In genomic region chr16:24668481-24669001, GRCh38 we compare ENCODE assay signal across 9 cellular contexts.
DNase-seq lines count a peak whose midpoint lies in the region; ATAC-seq lines count a peak whose summit lies in the region.
"Had no signal": no experiment of that assay in that cellular context is flagged by ENCODE, and none has a peak within 500 bp of the region (broad histone marks: within the 10 kb centered on the region; RNA-seq: fewer than 3 reads in every experiment).

No MANE protein-coding gene starts in this region.

- peaks cover 8 to 10% of the 10 kb centered on the region in 2 donors for H3K4me1 ChIP-seq in neuronal stem cell (ENCODE audit: control insufficient read depth in 2 of 2, insufficient read depth in 1 of 2, low read depth in 1 of 2, low read length in 2 of 2)
- H3K4me1 ChIP-seq: neural progenitor cell had no signal

- peaks cover 19% of the 10 kb centered on the region for H3K4me1 Mint-ChIP-seq in activated naive CD4-positive, alpha-beta T cell treated with anti-CD3 and anti-CD28 coated beads, Interleukin-2, amount 50 U/mL, for 24 hours

- no peak overlapping the region for H2BK12ac ChIP-seq in neuronal stem cell (ENCODE audit: low read length)

- no peaks in the 10 kb centered on the region for H3K9me3 ChIP-seq in neuronal stem cell (replicated peaks in 1 of 2; ENCODE audit: control insufficient read depth in 2 of 2, insufficient read depth in 1 of 2, low read depth in 1 of 2, low read length in 2 of 2)

- no peaks in the 10 kb centered on the region for H3K79me1 ChIP-seq in neuronal stem cell (ENCODE audit: low read depth, low read length)

- H2BK5ac ChIP-seq in neuronal stem cell (ENCODE audit: low read length), result no peak overlapping the region

- H3K23ac ChIP-seq in neuronal stem cell (ENCODE audit: low read depth, low read length, poor library complexity), result no peak overlapping the region

- H2AFZ ChIP-seq in neuronal stem cell (ENCODE audit: low read length), result no peak overlapping the region
- H2AFZ ChIP-seq: neural progenitor cell had no signal

- no peak overlapping the region for H3K27ac ChIP-seq in neuronal stem cell (replicated peaks; ENCODE audit: low read length)
- H3K27ac ChIP-seq: neural progenitor cell had no signal

- H3K36me3 ChIP-seq in neuronal stem cell (replicated peaks in 1 of 2; ENCODE audit: control insufficient read depth in 2 of 2, insufficient read depth in 2 of 2, low read length in 2 of 2), result no peaks in the 10 kb centered on the region
- H3K36me3 ChIP-seq: neural progenitor cell had no signal

- H3K27me3 ChIP-seq in neuronal stem cell (ENCODE audit: control insufficient read depth in 3 of 3, insufficient read depth in 3 of 3, low read depth in 1 of 3, low read length in 3 of 3), result peaks cover 0 to 2% (median 0%) of the 10 kb centered on the region in 3 experiments
- H3K27me3 ChIP-seq: neural progenitor cell had no signal

- H3K27me3 Mint-ChIP-seq in activated naive CD4-positive, alpha-beta T cell treated with anti-CD3 and anti-CD28 coated beads, Interleukin-2, amount 50 U/mL, for 24 hours, result peaks cover 13% of the 10 kb centered on the region

- no peaks in the 10 kb centered on the region for H3K9me3 Mint-ChIP-seq in activated naive CD4-positive, alpha-beta T cell treated with anti-CD3 and anti-CD28 coated beads, Interleukin-2, amount 50 U/mL, for 24 hours
- H3K9me3 Mint-ChIP-seq: neural progenitor cell had no signal

- H2BK15ac ChIP-seq in neuronal stem cell (ENCODE audit: low read length), result no peak overlapping the region

- no peak overlapping the region for H3K4me2 ChIP-seq in neuronal stem cell (ENCODE audit: insufficient read depth, low read length, poor library complexity, severe bottlenecking)
- H3K4me2 ChIP-seq: neural progenitor cell had no signal

- no peak overlapping the region for H3K14ac ChIP-seq in neuronal stem cell (ENCODE audit: low read length)

- DNase-seq in LHCN-M2 (ENCODE audit: low read depth) (peak; percentile 36), kidney glomerular epithelial cell (lab: John Stamatoyannopoulos, UW) (peak; percentile 54), NCI-H82 (lab: John Stamatoyannopoulos, UW) (no peak), neuronal stem cell (ENCODE audit: low spot score) (no peak), posterior cingulate gyrus (no peak)
- DNase-seq in stimulated activated CD8-positive, alpha-beta memory T cell treated with anti-CD3 and anti-CD28 coated beads, Interleukin-2, amount 100 ng/mL, for 48 hours (ENCODE audit: low read depth in 2 of 2), result peak; percentile 19 to 33

- no peak overlapping the region for H2AK5ac ChIP-seq in neuronal stem cell (ENCODE audit: low read depth, low read length)

- no peak overlapping the region for H3K18ac ChIP-seq in neuronal stem cell (ENCODE audit: low read length)

- no CpG with 5 or more reads among the region's 8 CpGs for WGBS in neuronal stem cell (ENCODE audit: extremely low coverage in 2 of 2, insufficient read length in 2 of 2, insufficient replicate concordance in 1 of 2), 2 donors

- H4K91ac ChIP-seq in neuronal stem cell (ENCODE audit: low read depth, low read length, poor library complexity), result no peak overlapping the region

- H3K9ac ChIP-seq in neuronal stem cell (ENCODE audit: low read depth, low read length, poor library complexity), result no peak overlapping the region
- H3K9ac ChIP-seq: neural progenitor cell had no signal

- no peak overlapping the region for H3K4ac ChIP-seq in neuronal stem cell (ENCODE audit: low read length)

- no peaks in the 10 kb centered on the region for H3K36me3 Mint-ChIP-seq in activated naive CD4-positive, alpha-beta T cell treated with anti-CD3 and anti-CD28 coated beads, Interleukin-2, amount 50 U/mL, for 24 hours

- no peak overlapping the region for H4K8ac ChIP-seq in neuronal stem cell (ENCODE audit: low read depth, low read length)

- H3K27ac Mint-ChIP-seq in activated naive CD4-positive, alpha-beta T cell treated with anti-CD3 and anti-CD28 coated beads, Interleukin-2, amount 50 U/mL, for 24 hours, result peak overlapping the region; percentile 89
- H3K27ac Mint-ChIP-seq: neural progenitor cell had no signal

- ATAC-seq in GM21786 (IDR thresholded peaks at IDR 0.05; ENCODE audit: unreplicated experiment), result no peak

- intact Hi-C loops in posterior cingulate gyrus (cut with DNase I), result no loop called here

- no peak overlapping the region for H2BK120ac ChIP-seq in neuronal stem cell (ENCODE audit: low read depth, low read length)

- no peak overlapping the region for H3K4me3 ChIP-seq in neuronal stem cell (ENCODE audit: low read length in 2 of 2)
- H3K4me3 ChIP-seq: neural progenitor cell had no signal

- peak overlapping the region; percentile 80 for H3K4me3 Mint-ChIP-seq in activated naive CD4-positive, alpha-beta T cell treated with anti-CD3 and anti-CD28 coated beads, Interleukin-2, amount 50 U/mL, for 24 hours
- H3K4me3 Mint-ChIP-seq: neural progenitor cell had no signal

Comparison
In these comparisons a context has a peak if more than half of its experiments do, and no peak if none do; other contexts are left out.
1. DNase-seq: peak in LHCN-M2 (single experiment), kidney glomerular epithelial cell (single experiment) and stimulated activated CD8-positive, alpha-beta memory T cell treated with anti-CD3 and anti-CD28 coated beads, Interleukin-2, amount 100 ng/mL, for 48 hours (2 of 2); none in NCI-H82 (single experiment), neuronal stem cell (single experiment) and posterior cingulate gyrus (0 of 10).